Comparison of ENCODE assay signal across 15 cellular contexts in genomic region chr1:21914468-21914867, GRCh38. TPM values are rescaled to one million over a fixed set of nuclear protein-coding genes. Genes with fewer than 3 reads are reported as not detected.
A peak's percentile ranks its signal among the peaks of the same experiment; 100 is the strongest.
DNase-seq lines count a peak whose midpoint lies in the region; ATAC-seq and TF ChIP-seq lines count a peak whose summit lies in the region.
"Had no signal": no experiment of that assay in that cellular context is flagged by ENCODE, and none has a peak within 500 bp of the region (broad histone marks: within the 10 kb centered on the region; RNA-seq: fewer than 3 reads in every experiment).

No MANE protein-coding gene starts in this region.

- H3K9ac ChIP-seq in mucosa of stomach (ENCODE audit: low read length), result peak overlapping the region; percentile 42
- peak overlapping the region in 3 of 5 donors; percentile 69 to 84 (median 74) for H3K9ac ChIP-seq in subcutaneous abdominal adipose tissue (ENCODE audit: low read length in 5 of 5)

- no peaks in the 10 kb centered on the region for H3K27me3 Mint-ChIP-seq in activated T-helper 17 cell treated with anti-CD3 and anti-CD28 coated beads, Interleukin-2, amount 50 U/mL, for 72 hours

- TF ChIP-seq CTCF in OCI-LY7 (conservative IDR thresholded peaks at IDR 0.05; ENCODE audit: low read length), result no peak

- H3K27ac Mint-ChIP-seq in activated T-helper 17 cell treated with anti-CD3 and anti-CD28 coated beads, Interleukin-2, amount 50 U/mL, for 72 hours, result peak overlapping the region; percentile 36

- peaks cover 4% of the 10 kb centered on the region for H3K4me1 Mint-ChIP-seq in activated T-helper 17 cell treated with anti-CD3 and anti-CD28 coated beads, Interleukin-2, amount 50 U/mL, for 72 hours

- no peaks in the 10 kb centered on the region for H3K36me3 Mint-ChIP-seq in activated T-helper 17 cell treated with anti-CD3 and anti-CD28 coated beads, Interleukin-2, amount 50 U/mL, for 72 hours (ENCODE audit: low read depth)
- H3K36me3 Mint-ChIP-seq: activated naive CD4-positive, alpha-beta T cell treated with anti-CD3 and anti-CD28 coated beads, Interleukin-2, amount 50 U/mL, for 72 hours had no signal

- H3K4me3 ChIP-seq in mucosa of stomach (ENCODE audit: low read length) (no peak overlapping the region), subcutaneous abdominal adipose tissue (ENCODE audit: low read depth in 1 of 5, low read length in 5 of 5) (no peak overlapping the region), OCI-LY7 (ENCODE audit: low read depth, low read length, poor library complexity, severe bottlenecking) (no peak overlapping the region)
- H3K4me3 ChIP-seq: A549, ovary had no signal

- H3K36me3 ChIP-seq in mucosa of stomach (ENCODE audit: control insufficient read depth, insufficient read depth, low read length) (no peaks in the 10 kb centered on the region), subcutaneous abdominal adipose tissue (ENCODE audit: control insufficient read depth in 5 of 5, insufficient read depth in 5 of 5, low read length in 5 of 5) (peaks cover 0 to 22% (median 17%) of the 10 kb centered on the region in 5 donors), OCI-LY7 (ENCODE audit: insufficient read depth, low read length) (no peaks in the 10 kb centered on the region)
- H3K36me3 ChIP-seq: ovary had no signal

- H3K27ac ChIP-seq in subcutaneous abdominal adipose tissue (ENCODE audit: low read depth, low read length) (peak overlapping the region; percentile 98), OCI-LY7 (ENCODE audit: low read depth, low read length, poor library complexity, severe bottlenecking) (no peak overlapping the region)

- no TSS peak for BruUV-seq in OCI-LY7 (replicated peaks; lab: Mats Ljungman, UMichigan)

- H3K79me2 ChIP-seq in OCI-LY7 (ENCODE audit: insufficient read depth, low read depth, low read length), result no peaks in the 10 kb centered on the region

- H3K9me2 ChIP-seq in OCI-LY7 (ENCODE audit: insufficient read depth, low read length), result no peaks in the 10 kb centered on the region

- H2AFZ ChIP-seq in OCI-LY7 (ENCODE audit: low read length), result no peak overlapping the region

- H3K4me1 ChIP-seq in mucosa of stomach (ENCODE audit: control insufficient read depth, insufficient read depth, low read length) (peaks cover 87% of the 10 kb centered on the region), subcutaneous abdominal adipose tissue (ENCODE audit: control insufficient read depth in 5 of 5, insufficient read depth in 5 of 5, low read length in 5 of 5) (peaks cover 40 to 88% (median 74%) of the 10 kb centered on the region in 5 donors), OCI-LY7 (ENCODE audit: insufficient read depth, low read length, poor library complexity, severe bottlenecking) (no peaks in the 10 kb centered on the region)

- no peak overlapping the region for H3K4me3 Mint-ChIP-seq in activated T-helper 17 cell treated with anti-CD3 and anti-CD28 coated beads, Interleukin-2, amount 50 U/mL, for 72 hours

- no peak for ATAC-seq in activated T-helper 17 cell treated with anti-CD3 and anti-CD28 coated beads, Interleukin-2, amount 50 U/mL, for 72 hours (replicated peaks)
- ATAC-seq: A549 had no signal

- peak; percentile 8 for DNase-seq in NCI-H146 (lab: John Stamatoyannopoulos, UW)
- no peak for DNase-seq in NCI-H146 treated with DMSO at 0.1 percent for 48 hours (lab: John Stamatoyannopoulos, UW; ENCODE audit: unreplicated experiment)
- DNase-seq in OCI-LY7 (ENCODE audit: low spot score), result no peak
- no peak for DNase-seq in activated naive CD4-positive, alpha-beta T cell treated with Interleukin-2 at 50 U/mL for 16 hours
- no peak for DNase-seq in NCI-H82 (lab: John Stamatoyannopoulos, UW)
- DNase-seq: activated CD4-positive, alpha-beta T cell treated with anti-CD3 and anti-CD28 coated beads, Interleukin-2, amount 50 U/mL, for 1 hour; foreskin melanocyte; kidney glomerular epithelial cell; ovary; T-helper 1 cell had no signal

- no peaks in the 10 kb centered on the region for H4K20me1 ChIP-seq in OCI-LY7 (ENCODE audit: insufficient read depth, low read length)

- CTCF ChIA-PET in OCI-LY7 (lab: Charles Lee; ENCODE audit: unreplicated experiment), result no interaction called here

- H3K27me3 ChIP-seq in mucosa of stomach (ENCODE audit: control insufficient read depth, insufficient read depth, low read length), result no peaks in the 10 kb centered on the region
- H3K27me3 ChIP-seq in subcutaneous abdominal adipose tissue (ENCODE audit: control insufficient read depth in 5 of 5, insufficient read depth in 4 of 5, low read length in 5 of 5), result peaks cover 0 to 3% (median 0%) of the 10 kb centered on the region in 5 donors
- H3K27me3 ChIP-seq: ovary had no signal

- H3K4me2 ChIP-seq in OCI-LY7 (ENCODE audit: low read length), result no peak overlapping the region
- H3K4me2 ChIP-seq: A549 had no signal

- H3K9me3 Mint-ChIP-seq in activated T-helper 17 cell treated with anti-CD3 and anti-CD28 coated beads, Interleukin-2, amount 50 U/mL, for 72 hours, result no peaks in the 10 kb centered on the region
- H3K9me3 Mint-ChIP-seq: activated naive CD4-positive, alpha-beta T cell treated with anti-CD3 and anti-CD28 coated beads, Interleukin-2, amount 50 U/mL, for 72 hours had no signal

- intact Hi-C loops in OCI-LY7 (cut with micrococcal nuclease; ENCODE audit: unreplicated experiment), result no loop called here

- POLR2A ChIA-PET in OCI-LY7 (lab: Charles Lee), result no interaction called here

- no peaks in the 10 kb centered on the region for H3K9me3 ChIP-seq in mucosa of stomach (ENCODE audit: control insufficient read depth, low read length)
- no peaks in the 10 kb centered on the region for H3K9me3 ChIP-seq in subcutaneous abdominal adipose tissue (ENCODE audit: control insufficient read depth in 5 of 5, low read length in 5 of 5)
- no peaks in the 10 kb centered on the region for H3K9me3 ChIP-seq in OCI-LY7 (ENCODE audit: low read length)
- H3K9me3 ChIP-seq: A549, ovary had no signal

RNA-seq across cellular contexts. Expression of gene HSPG2, which starts 22.6 kb away (rescaled TPM):
- 10 to 100 TPM in 1 of 2 donors, 1 to 10 TPM in 1; 1.8 to 33.3 TPM for total RNA-seq in activated T-helper 17 cell treated with anti-CD3 and anti-CD28 coated beads, Interleukin-2, amount 50 U/mL, for 72 hours
- total RNA-seq in OCI-LY7 (2014; rRNA removed; shearing (Covaris generic)), result 1.2 and 1.6 TPM in 2 replicates
- total RNA-seq in OCI-LY7 (2022), result 3.5 and 4.7 TPM in 2 replicates
